ENCODE assay signal across 22 cellular contexts in genomic region chr4:88809561-88810219, GRCh38.
DNase-seq lines count a peak whose midpoint lies in the region; ATAC-seq and TF ChIP-seq lines count a peak whose summit lies in the region.
"Had no signal": no experiment of that assay in that cellular context is flagged by ENCODE, and none has a peak within 500 bp of the region (broad histone marks: within the 10 kb centered on the region; RNA-seq: fewer than 3 reads in every experiment).

No MANE protein-coding gene starts in this region.

- H3K4me1 ChIP-seq in GM23338 (ENCODE audit: insufficient read depth), result 0 out of 2 replicates have a peak, but pooled peaks cover 3% of the 10 kb centered on the region
- H3K4me1 ChIP-seq: BLaER1 had no signal

- H3K9me3 Mint-ChIP-seq in nephron progenitor cell (no peaks in the 10 kb centered on the region), GM23338 (no peaks in the 10 kb centered on the region)
- H3K9me3 Mint-ChIP-seq: activated CD4-positive, alpha-beta memory T cell treated with anti-CD3 and anti-CD28 coated beads for 36 hours; activated naive CD4-positive, alpha-beta T cell treated with anti-CD3 and anti-CD28 coated beads for 36 hours; H9 had no signal

- H3F3A ChIP-seq in GM23338 (replicated peaks; ENCODE audit: low read depth), result no peaks in the 10 kb centered on the region

- H3K27me3 Mint-ChIP-seq in nephron progenitor cell (ENCODE audit: low read depth, poor library complexity) (no peaks in the 10 kb centered on the region), GM23338 (ENCODE audit: insufficient read depth, low read depth, poor library complexity) (no peaks in the 10 kb centered on the region)
- H3K27me3 Mint-ChIP-seq: activated CD4-positive, alpha-beta memory T cell treated with anti-CD3 and anti-CD28 coated beads for 36 hours had no signal

- H3K4me3 Mint-ChIP-seq in nephron progenitor cell, result no peak overlapping the region
- no peak overlapping the region for H3K4me3 Mint-ChIP-seq in GM23338
- H3K4me3 Mint-ChIP-seq: activated CD4-positive, alpha-beta memory T cell treated with anti-CD3 and anti-CD28 coated beads for 36 hours; activated naive CD4-positive, alpha-beta T cell treated with anti-CD3 and anti-CD28 coated beads for 36 hours; H9 had no signal

- no peaks in the 10 kb centered on the region for H3K36me3 ChIP-seq in GM23338 (ENCODE audit: insufficient read depth)
- H3K36me3 ChIP-seq: BLaER1, left lung, sigmoid colon had no signal

- H3K4me2 ChIP-seq in GM23338, result no peak overlapping the region
- H3K4me2 ChIP-seq: BLaER1 had no signal

- no peaks in the 10 kb centered on the region for H3K79me2 ChIP-seq in GM23338 (replicated peaks; ENCODE audit: insufficient read depth)

- no peaks in the 10 kb centered on the region for H3K9me2 ChIP-seq in GM23338 (ENCODE audit: insufficient read depth)

- H3K4me1 Mint-ChIP-seq in nephron progenitor cell (no peaks in the 10 kb centered on the region), GM23338 (peaks cover 15% of the 10 kb centered on the region; the same call in 2 of the 3 replicates)

- TF ChIP-seq CTCF in nephron progenitor cell (IDR thresholded peaks at IDR 0.05), result no peak
- TF ChIP-seq CTCF in GM23338 (conservative IDR thresholded peaks at IDR 0.05; ENCODE audit: low read depth in 2 of 2), result no peak

- H3K4me3 ChIP-seq in GM23338, result no peak overlapping the region
- H3K4me3 ChIP-seq: BLaER1, left lung had no signal

- DNase-seq in Right ventricle myocardium superior (peak; percentile 45), cardiac septum (ENCODE audit: low spot score) (no peak), left cardiac atrium (no peak), nephron progenitor cell (no peak), RKO (ENCODE audit: low spot score) (no peak), GM23338 (ENCODE audit: low spot score) (no peak), AML-193 (lab: John Stamatoyannopoulos, UW) (no peak)
- DNase-seq: activated CD4-positive, alpha-beta memory T cell treated with anti-CD3 and anti-CD28 coated beads for 36 hours; activated naive CD4-positive, alpha-beta T cell treated with anti-CD3 and anti-CD28 coated beads for 36 hours; aorta; Calu3; H9; left lung; NCI-H146; NCI-H2171; NCI-H526 treated with DMSO at 0.1 percent for 48 hours; SIG-M5; sigmoid colon; stimulated activated CD4-positive, alpha-beta T cell treated with anti-CD3 and anti-CD28 coated beads, Interleukin-1b, Interleukin-23, amount 100 ng/mL, for 48 hours; stimulated activated naive CD4-positive, alpha-beta T cell treated with Interleukin-2 at 50 U/mL for 16 hours had no signal

- no peak overlapping the region for H3K27ac ChIP-seq in GM23338 (ENCODE audit: low read depth)
- H3K27ac ChIP-seq: BLaER1, left lung had no signal

- peak overlapping the region; percentile 68 for H3K27ac Mint-ChIP-seq in nephron progenitor cell
- no peak overlapping the region; the same call in 1 of the 2 replicates for H3K27ac Mint-ChIP-seq in GM23338
- H3K27ac Mint-ChIP-seq: activated CD4-positive, alpha-beta memory T cell treated with anti-CD3 and anti-CD28 coated beads for 36 hours; activated naive CD4-positive, alpha-beta T cell treated with anti-CD3 and anti-CD28 coated beads for 36 hours had no signal

- no peaks in the 10 kb centered on the region for H3K27me3 ChIP-seq in GM23338 (ENCODE audit: insufficient read depth)
- H3K27me3 ChIP-seq: BLaER1, left lung, sigmoid colon had no signal

- no peaks in the 10 kb centered on the region for H4K20me1 ChIP-seq in GM23338 (replicated peaks; ENCODE audit: insufficient read depth)
- H4K20me1 ChIP-seq: BLaER1 had no signal

- intact Hi-C loops in Right ventricle myocardium superior (cut with DNase I), result loop anchor here (10.0 kb wide), 1 partner anchor 105 kb away; no protein-coding TSS in a partner anchor
- intact Hi-C loops in cardiac septum (cut with DNase I), result no loop called here
- intact Hi-C loops in left cardiac atrium (cut with DNase I), result no loop called here

- no peak overlapping the region for H2AFZ ChIP-seq in GM23338

- H3K36me3 Mint-ChIP-seq in nephron progenitor cell (ENCODE audit: low read depth) (peaks cover 19% of the 10 kb centered on the region), GM23338 (ENCODE audit: low read depth) (no peaks in the 10 kb centered on the region)
- H3K36me3 Mint-ChIP-seq: activated CD4-positive, alpha-beta memory T cell treated with anti-CD3 and anti-CD28 coated beads for 36 hours had no signal

- ATAC-seq in Right ventricle myocardium superior (ENCODE audit: poor library complexity), result peak; percentile 70
- peak; percentile 42 to 59 for ATAC-seq in left cardiac atrium
- no peak for ATAC-seq in GM21515 (IDR thresholded peaks at IDR 0.05; ENCODE audit: unreplicated experiment)
- no peak for ATAC-seq in GM23338
- ATAC-seq: left lung had no signal

TF ChIP-seq in GM23338, 12 proteins besides CTCF, POLR2A, EP300 and RAD21 (continues in another document):
- TF ChIP-seq REST (IDR thresholded peaks at IDR 0.05; ENCODE audit: unreplicated experiment), result no peak
- no peak for TF ChIP-seq EZH2 (IDR thresholded peaks at IDR 0.05; ENCODE audit: low read depth, unreplicated experiment)
- TF ChIP-seq EZH2phosphoT487 (IDR thresholded peaks at IDR 0.05; ENCODE audit: unreplicated experiment), result no peak

Comparison
In these comparisons a context has a peak if more than half of its experiments do, and no peak if none do; other contexts are left out.
1. ATAC-seq: peak in Right ventricle myocardium superior (single experiment) and left cardiac atrium (2 of 2); none in GM21515 (single experiment) and GM23338 (single experiment).